In genomic region chr12:97760601-97761000, GRCh38 we compare ENCODE assay signal across 17 cellular contexts.
"Had no signal": no experiment of that assay in that cellular context is flagged by ENCODE, and none has a peak within 500 bp of the region (broad histone marks: within the 10 kb centered on the region; RNA-seq: fewer than 3 reads in every experiment).

No MANE protein-coding gene starts in this region.

- H3K27me3 ChIP-seq: adrenal gland, cardiac muscle cell, hepatocyte, vagina had no signal

- H3K4me2 ChIP-seq: hepatocyte had no signal

- H3K27ac ChIP-seq: adrenal gland, cardiac muscle cell, dorsolateral prefrontal cortex, hepatocyte, lower lobe of right lung, vagina had no signal

- DNase-seq: activated CD4-positive, alpha-beta T cell treated with anti-CD3 and anti-CD28 coated beads, Interleukin-2, amount 10 ng/mL, durations not matched to agents 7 days and 5 days; activated CD8-positive, alpha-beta memory T cell treated with anti-CD3 and anti-CD28 coated beads, Interleukin-2, amount 50 U/mL, for 4 hours; activated effector memory CD4-positive, alpha-beta T cell treated with anti-CD3 and anti-CD28 coated beads, Interleukin-2, amount 50 U/mL, for 16 hours; activated T-cell treated with anti-CD3 and anti-CD28 coated beads, Interleukin-2, amount 50 U/mL, for 4 hours; adrenal gland; dorsolateral prefrontal cortex; lower lobe of right lung; midbrain; retina; stimulated activated CD4-positive, alpha-beta T cell treated with anti-CD3 and anti-CD28 coated beads, Interleukin-2, amount 100 ng/mL, for 24 hours; stimulated activated naive CD4-positive, alpha-beta T cell treated with Interleukin-2 at 50 U/mL for 16 hours; T1000; trophoblast cell had no signal

- H3K4me3 ChIP-seq: adrenal gland, cardiac muscle cell, dorsolateral prefrontal cortex, hepatocyte, lower lobe of right lung, vagina had no signal

- ATAC-seq: activated CD4-positive, CD25-positive, alpha-beta regulatory T cell treated with anti-CD3 and anti-CD28 coated beads, Interleukin-2, amount 50 U/mL, for 24 hours; activated T-cell treated with anti-CD3 and anti-CD28 coated beads, Interleukin-2, amount 50 U/mL, for 4 hours had no signal

- H3K36me3 ChIP-seq: adrenal gland, cardiac muscle cell, lower lobe of right lung, vagina had no signal

- H3K4me1 ChIP-seq: adrenal gland, lower lobe of right lung had no signal

- H2AFZ ChIP-seq: hepatocyte had no signal

- H3K9me3 ChIP-seq: adrenal gland, lower lobe of right lung, vagina had no signal

- H3K79me2 ChIP-seq: hepatocyte had no signal
